Comparison of ENCODE assay signal across 17 cellular contexts in genomic region chr12:25591132-25591531, GRCh38. TPM values are rescaled to one million over a fixed set of nuclear protein-coding genes. Genes with fewer than 3 reads are reported as not detected.
A peak's percentile ranks its signal among the peaks of the same experiment; 100 is the strongest.
DNase-seq lines count a peak whose midpoint lies in the region; ATAC-seq and TF ChIP-seq lines count a peak whose summit lies in the region.
"Had no signal": no experiment of that assay in that cellular context is flagged by ENCODE, and none has a peak within 500 bp of the region (broad histone marks: within the 10 kb centered on the region; RNA-seq: fewer than 3 reads in every experiment).

No MANE protein-coding gene starts in this region.

- H3K56ac ChIP-seq in mesendoderm (ENCODE audit: low read length) = no peak overlapping the region

- H2AK5ac ChIP-seq in mesendoderm (ENCODE audit: low read length) = no peak overlapping the region

- H3K9ac ChIP-seq in mesendoderm (ENCODE audit: low read length) = no peak overlapping the region
- H3K9ac ChIP-seq: parathyroid adenoma had no signal

- no peak overlapping the region for H2BK15ac ChIP-seq in mesendoderm (replicated peaks; ENCODE audit: low read depth)

- H4K8ac ChIP-seq in mesendoderm (ENCODE audit: low read depth, low read length) = no peak overlapping the region

- no peak overlapping the region for H2BK5ac ChIP-seq in mesendoderm (ENCODE audit: low read length)

- H3K18ac ChIP-seq in mesendoderm (ENCODE audit: low read length) = peak overlapping the region; percentile 44

- H3K27ac Mint-ChIP-seq in chondrocyte (ENCODE audit: unreplicated experiment) = no peak overlapping the region
- H3K27ac Mint-ChIP-seq: activated B cell treated with CpG ODN at 0.5 μM for 24 hours had no signal

- no peak overlapping the region for H4K5ac ChIP-seq in mesendoderm (ENCODE audit: low read length)

- peaks cover 3% of the 10 kb centered on the region for H3K4me1 Mint-ChIP-seq in chondrocyte (ENCODE audit: low read depth)

- no peak overlapping the region for H3K4me3 Mint-ChIP-seq in chondrocyte (ENCODE audit: unreplicated experiment)
- H3K4me3 Mint-ChIP-seq: activated B cell treated with CpG ODN at 0.5 μM for 24 hours had no signal

- ATAC-seq in GM21737 (IDR thresholded peaks at IDR 0.05; ENCODE audit: unreplicated experiment) (no peak), GM21526 (IDR thresholded peaks at IDR 0.05; ENCODE audit: low FRiP score, unreplicated experiment) (no peak)
- ATAC-seq: Right ventricle myocardium inferior had no signal

- no peak overlapping the region for H3K27ac ChIP-seq in mesendoderm (ENCODE audit: low read depth, low read length)
- H3K27ac ChIP-seq: parathyroid adenoma had no signal

- H3K23ac ChIP-seq in mesendoderm (ENCODE audit: low read length) = no peak overlapping the region

- no peaks in the 10 kb centered on the region for H3K27me3 Mint-ChIP-seq in chondrocyte (ENCODE audit: low read depth)
- H3K27me3 Mint-ChIP-seq: activated B cell treated with CpG ODN at 0.5 μM for 24 hours had no signal

- no peaks in the 10 kb centered on the region for H3K27me3 ChIP-seq in mesendoderm (ENCODE audit: insufficient read depth, low read length, poor library complexity)

- H3K4me3 ChIP-seq in mesendoderm (ENCODE audit: low read length) = no peak overlapping the region

- no peaks in the 10 kb centered on the region for H3K4me1 ChIP-seq in mesendoderm (ENCODE audit: control insufficient read depth, low read depth, low read length)
- H3K4me1 ChIP-seq: parathyroid adenoma had no signal

- no peak overlapping the region for H2BK120ac ChIP-seq in mesendoderm (ENCODE audit: low read depth, low read length)

- intact Hi-C loops in posterior cingulate gyrus (cut with DNase I) = no loop called here

- H3K36me3 Mint-ChIP-seq in chondrocyte (ENCODE audit: low read depth) = peaks cover 2% of the 10 kb centered on the region

- DNase-seq in ELR (ENCODE audit: low read depth) (peak; percentile 15), M059J (ENCODE audit: low read depth) (peak; percentile 39), chondrocyte (ENCODE audit: low spot score) (no peak), mesendoderm (peak; percentile 72), NCI-H187 (lab: John Stamatoyannopoulos, UW) (no peak), posterior cingulate gyrus (no peak)
- DNase-seq: activated B cell treated with CpG ODN at 0.5 μM for 24 hours; COR-L47; NCI-H2227 treated with DMSO at 0.1 percent for 48 hours; stimulated activated naive CD4-positive, alpha-beta T cell treated with Interleukin-2 at 50 U/mL for 16 hours had no signal

- no peaks in the 10 kb centered on the region for H3K79me1 ChIP-seq in mesendoderm (ENCODE audit: low read length)

- peak; percentile 34 for TF ChIP-seq CTCF in chondrocyte (IDR thresholded peaks at IDR 0.05)

- no peak overlapping the region for H3K4ac ChIP-seq in mesendoderm (ENCODE audit: low read depth, low read length)

- peaks cover 16% of the 10 kb centered on the region for H3K9me3 Mint-ChIP-seq in chondrocyte (ENCODE audit: low read depth)
- H3K9me3 Mint-ChIP-seq: activated B cell treated with CpG ODN at 0.5 μM for 24 hours had no signal

- no peaks in the 10 kb centered on the region for H3K79me2 ChIP-seq in mesendoderm (ENCODE audit: control insufficient read depth, insufficient read depth, low read length)
- H3K79me2 ChIP-seq: parathyroid adenoma had no signal

- no peaks in the 10 kb centered on the region for H3K36me3 ChIP-seq in mesendoderm (ENCODE audit: control insufficient read depth, insufficient read depth, low read length)

- no peak overlapping the region for H3K4me2 ChIP-seq in mesendoderm (ENCODE audit: low read length)

RNA-seq across cellular contexts. Expression of gene LMNTD1, which starts 38.0 kb away (rescaled TPM):
- 0.32 and 2.2 TPM in 2 replicates for total RNA-seq in M059J (2014; rRNA removed; shearing (Covaris generic))
- total RNA-seq in chondrocyte = 0.75 TPM in 1 of 3 replicates, not detected in the others
- 0.20 TPM for polyA plus RNA-seq in mesendoderm (2013, experiment 1 of 2)
- 0.06 TPM for polyA plus RNA-seq in mesendoderm (2013, experiment 2 of 2)
- total RNA-seq: activated B cell treated with CpG ODN at 0.5 μM for 24 hours, glomerular endothelial cell, LHCN-M2, liver, Right ventricle myocardium inferior had no signal
- polyA plus RNA-seq: liver had no signal

Comparison
In these comparisons a context has a peak if more than half of its experiments do, and no peak if none do; other contexts are left out.
1. DNase-seq: peak in ELR (single experiment), M059J (single experiment) and mesendoderm (single experiment); none in chondrocyte (single experiment), NCI-H187 (0 of 2) and posterior cingulate gyrus (0 of 10).